In the genomic region with DNA sequence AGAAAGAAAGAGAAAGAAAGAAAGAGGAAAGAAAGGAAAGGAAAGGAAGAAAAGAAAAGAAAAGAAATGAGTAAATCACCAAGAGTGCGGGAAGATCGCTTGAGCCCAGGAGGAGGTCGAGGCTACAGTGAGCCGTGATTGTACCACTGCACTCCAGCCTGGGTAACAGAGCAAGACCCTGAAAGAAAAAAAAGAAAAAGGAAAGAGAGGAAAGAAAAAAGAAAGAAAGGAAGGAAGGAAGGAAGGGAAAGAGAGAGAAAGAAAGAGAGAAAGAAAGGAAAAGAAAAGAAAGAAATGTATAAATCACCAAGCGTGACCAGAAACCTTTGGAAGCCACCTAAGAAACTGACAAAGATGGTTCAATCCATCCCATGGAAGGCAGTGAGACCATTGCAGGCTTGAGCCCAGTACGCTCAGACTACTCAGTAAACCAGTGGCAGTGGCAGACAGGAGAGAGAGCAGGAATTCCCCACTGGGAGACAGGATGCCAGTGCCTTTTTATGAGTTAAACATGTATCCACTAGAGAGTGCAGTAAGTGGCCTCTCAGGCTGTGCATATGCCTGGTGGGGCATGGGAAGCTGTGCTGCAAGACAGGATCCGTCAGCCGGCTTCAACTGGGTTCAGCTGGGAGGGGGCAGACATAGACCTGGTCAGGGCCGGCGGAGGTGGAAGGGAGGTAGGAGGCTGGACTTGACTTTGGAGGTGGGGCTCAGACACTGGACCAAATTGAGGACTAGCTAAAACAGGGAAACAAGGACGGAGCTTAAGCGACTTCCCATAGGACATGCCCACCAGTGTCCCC, we compare ENCODE assay signal across 37 cellular contexts. TPM values are rescaled to one million over a fixed set of nuclear protein-coding genes. Genes with fewer than 3 reads are reported as not detected.
DNase-seq lines count a peak whose midpoint lies in the region; ATAC-seq, FAIRE-seq and TF ChIP-seq lines count a peak whose summit lies in the region.
"Had no signal": no experiment of that assay in that cellular context is flagged by ENCODE, and none has a peak within 500 bp of the region (broad histone marks: within the 10 kb centered on the region; RNA-seq: fewer than 3 reads in every experiment).

No MANE protein-coding gene starts in this region.

- H3K9me3 ChIP-seq in A549 (peaks cover 14% of the 10 kb centered on the region; the same call in 2 of the 3 replicates), Panc1 (ENCODE audit: control insufficient read depth, insufficient read depth, low read depth, low read length) (no peaks in the 10 kb centered on the region), esophagus muscularis mucosa (peaks cover 0 to 4% (median 2%) of the 10 kb centered on the region in 4 donors)
- H3K9me3 ChIP-seq: mucosa of descending colon, prostate gland, sigmoid colon had no signal

- H3K4me1 ChIP-seq in A549 = no peaks in the 10 kb centered on the region
- H3K4me1 ChIP-seq in Panc1 (ENCODE audit: control insufficient read depth, insufficient read depth, low read length) = no peaks in the 10 kb centered on the region
- H3K4me1 ChIP-seq in esophagus muscularis mucosa = no peaks in the 10 kb centered on the region
- H3K4me1 ChIP-seq: prostate gland had no signal

- intact Hi-C loops in CD14-positive monocyte (cut with micrococcal nuclease) (no loop called here), Panc1 (cut with micrococcal nuclease; ENCODE audit: unreplicated experiment) (no loop called here), esophagus muscularis mucosa (cut with DNase I) (no loop called here)

- TF ChIP-seq EP300 in A549 (IDR thresholded peaks at IDR 0.05) = no peak
- TF ChIP-seq EP300 in esophagus muscularis mucosa (IDR thresholded peaks at IDR 0.05) = no peak

- H3K36me3 ChIP-seq in Panc1 (ENCODE audit: control insufficient read depth, insufficient read depth, low read length) (no peaks in the 10 kb centered on the region), esophagus muscularis mucosa (no peaks in the 10 kb centered on the region), brain microvascular endothelial cell (replicated peaks) (no peaks in the 10 kb centered on the region)
- H3K36me3 ChIP-seq: BLaER1, prostate gland, sigmoid colon had no signal

- TF ChIP-seq POLR2A in A549 (IDR thresholded peaks at IDR 0.05; ENCODE audit: low read length) (no peak), esophagus muscularis mucosa (IDR thresholded peaks at IDR 0.05; ENCODE audit: low read depth) (no peak)

- CTCF ChIA-PET in A549 (lab: Yijun Ruan, JAX) (interaction anchor here (0.5 to 3.6 kb wide), 7 partner anchors 9 to 119 kb away, joined by 3 to 17 read pairs (median 3); no protein-coding TSS in a partner anchor), Panc1 (lab: Charles Lee) (interaction anchor here (0.5 to 0.7 kb wide), 2 partner anchors 23 to 317 kb away, joined by 3 read pairs; no protein-coding TSS in a partner anchor)

- H3K27ac Mint-ChIP-seq in CD14-positive monocyte = peak overlapping the region in 6 of 7 donors; percentile 6 to 84 (median 36)
- H3K27ac Mint-ChIP-seq: natural killer cell had no signal

- peaks cover 0 to 12% (median 4%) of the 10 kb centered on the region in 7 donors for H3K9me3 Mint-ChIP-seq in CD14-positive monocyte
- H3K9me3 Mint-ChIP-seq: natural killer cell had no signal

- peaks cover 10 to 25% (median 20%) of the 10 kb centered on the region in 3 donors for H3K27me3 Mint-ChIP-seq in CD14-positive monocyte (ENCODE audit: low read depth in 3 of 3)

- H3K4me3 ChIP-seq in A549 = no peak overlapping the region
- H3K4me3 ChIP-seq in Panc1 (ENCODE audit: low read depth in 2 of 2, low read length in 2 of 2) = no peak overlapping the region
- no peak overlapping the region for H3K4me3 ChIP-seq in esophagus muscularis mucosa
- H3K4me3 ChIP-seq in brain microvascular endothelial cell (ENCODE audit: low read depth, low read length) = no peak overlapping the region
- H3K4me3 ChIP-seq: BLaER1, hepatocyte, mucosa of descending colon, prostate gland, sigmoid colon had no signal

- peak overlapping the region in 1 of 2 donors; percentile 28 for H3K4me3 Mint-ChIP-seq in CD14-positive monocyte
- H3K4me3 Mint-ChIP-seq: natural killer cell had no signal

- TF ChIP-seq RAD21 in A549 (conservative IDR thresholded peaks at IDR 0.05 in 1 of 2, IDR thresholded peaks at IDR 0.05 in 1 of 2) = no peak

- in situ Hi-C loops in Panc1 (cut with HindIII; ENCODE audit: low pct_unique_long_range_greater_than_20kb, low sequenced_read_pairs) = no loop called here
- in situ Hi-C loops in brain microvascular endothelial cell (cut with HindIII; ENCODE audit: low pct_ligation_motif_present, low sequenced_read_pairs) = no loop called here

- 58% methylated on average over 12 of the region's 12 CpGs for WGBS in A549 (ENCODE audit: missing lambda C conversion rate)
- 74% methylated on average over 12 of the region's 12 CpGs for WGBS in esophagus muscularis mucosa

- BruUV-seq in Panc1 (replicated peaks; lab: Mats Ljungman, UMichigan) = no TSS peak

- FAIRE-seq in A549 (lab: Jason Lieb, UNC) = no peak
- FAIRE-seq: astrocyte, endometrium, frontal cortex had no signal

- H3K27ac ChIP-seq in A549 = no peak overlapping the region
- no peak overlapping the region for H3K27ac ChIP-seq in Panc1 (ENCODE audit: low read length)
- no peak overlapping the region for H3K27ac ChIP-seq in esophagus muscularis mucosa (replicated peaks in 1 of 4)
- no peak overlapping the region for H3K27ac ChIP-seq in brain microvascular endothelial cell
- H3K27ac ChIP-seq: BLaER1, prostate gland, sigmoid colon had no signal

- DNase-seq in A549 (ENCODE audit: low read depth in 1 of 2, low spot score in 1 of 2) = no peak
- no peak for DNase-seq in CD14-positive monocyte (ENCODE audit: low spot score)
- no peak for DNase-seq in Panc1 (ENCODE audit: low read depth, low spot score)
- DNase-seq in esophagus muscularis mucosa (ENCODE audit: extremely low spot score) = peak; percentile 42
- no peak for DNase-seq in stimulated activated CD4-positive, alpha-beta T cell treated with anti-CD3 and anti-CD28 coated beads, Interleukin-15, amount 100 ng/mL, for 24 hours
- DNase-seq in brain microvascular endothelial cell = no peak
- DNase-seq: activated gamma-delta T cell; activated T-cell treated with anti-CD3 and anti-CD28 coated beads, Interleukin-2, amount 50 U/mL, for 1 hour; caudate nucleus; cortex of kidney; DMS79 treated with DMSO at 0.1 percent for 48 hours; GDM1; GOT3; KG1; mucosa of descending colon; natural killer cell; NCI-H1105; NCI-H187; NCI-H526 treated with DMSO at 0.1 percent for 48 hours; nucleus accumbens; SIG-M5; sigmoid colon; stimulated activated CD4-positive, alpha-beta T cell treated with anti-CD3 and anti-CD28 coated beads, Interleukin-4, amount 100 ng/mL, for 24 hours; T-helper 9 cell had no signal

- H3K36me3 Mint-ChIP-seq in CD14-positive monocyte = no peaks in the 10 kb centered on the region
- H3K36me3 Mint-ChIP-seq: natural killer cell had no signal

- peaks cover 29% of the 10 kb centered on the region for H3K4me1 Mint-ChIP-seq in CD14-positive monocyte
- H3K4me1 Mint-ChIP-seq: natural killer cell had no signal

- TF ChIP-seq CTCF in A549 (IDR thresholded peaks at IDR 0.05) (no peak), CD14-positive monocyte (IDR thresholded peaks at IDR 0.05) (no peak), Panc1 (IDR thresholded peaks at IDR 0.05) (no peak), esophagus muscularis mucosa (IDR thresholded peaks at IDR 0.05) (no peak), brain microvascular endothelial cell (IDR thresholded peaks at IDR 0.05; ENCODE audit: low read depth, low read length, missing control alignments) (no peak)

- H3K4me2 ChIP-seq in A549 = no peak overlapping the region
- H3K4me2 ChIP-seq: hepatocyte had no signal

- POLR2A ChIA-PET in A549 (lab: Yijun Ruan, JAX) = no interaction called here
- POLR2A ChIA-PET in Panc1 (lab: Charles Lee) = no interaction called here

- ATAC-seq in A549 (peak; percentile 30 to 61; a peak in 3 of 6 replicates), Panc1 (peak; percentile 67), HG02885 (IDR thresholded peaks at IDR 0.05; ENCODE audit: poor library complexity, unreplicated experiment) (no peak)
- ATAC-seq in activated CD4-positive, CD25-positive, alpha-beta regulatory T cell treated with anti-CD3 and anti-CD28 coated beads, Interleukin-2, amount 50 U/mL, for 24 hours = no peak
- ATAC-seq: mucosa of descending colon had no signal

- H3K27me3 ChIP-seq in Panc1 (ENCODE audit: control insufficient read depth, insufficient read depth, low read length) (peaks cover 7% of the 10 kb centered on the region), esophagus muscularis mucosa (peaks cover 0 to 10% (median 0%) of the 10 kb centered on the region in 4 donors), brain microvascular endothelial cell (replicated peaks) (no peaks in the 10 kb centered on the region)
- H3K27me3 ChIP-seq: BLaER1, hepatocyte, sigmoid colon had no signal

RNA-seq across cellular contexts. Expression of gene GPR42, which starts 4.8 kb away (rescaled TPM):
- polyA plus RNA-seq in A549 (2011; rRNA removed) (not detected in 2 replicates), A549 (2017; fragmentation: RNase III; extraction: RNeasy Plus Mini Kit Qiagen cat#74134 plus additional on column Dnase treatment) (not detected in 3 replicates), CD14-positive monocyte (under 1 TPM in 1 of 2 donors, not detected in 1; 0.17 TPM)
- polyA plus RNA-seq in A549 (2012; cell fraction: cytosol; rRNA removed) = not detected in 2 replicates
- not detected in 2 replicates for polyA plus RNA-seq in A549 (2012; cell fraction: nucleus; rRNA removed)
- not detected in 2 replicates for polyA minus RNA-seq in A549 (2011; rRNA and poly(A)+ RNA removed)
- total RNA-seq in Panc1 (2021; ENCODE audit: unreplicated experiment) (not detected), esophagus muscularis mucosa (under 1 TPM in 1 of 4 donors, not detected in 3; 0.17 TPM)
- not detected for polyA plus RNA-seq in Panc1 (2012; ENCODE audit: insufficient read length)
- total RNA-seq: activated CD8-positive, alpha-beta memory T cell treated with anti-CD3 and anti-CD28 coated beads for 36 hours; astrocyte; frontal cortex; hepatocyte; lung microvascular endothelial cell; MCF 10A; prostate gland had no signal
- polyA plus RNA-seq: AG04450, hepatocyte had no signal

RNA-seq across cellular contexts. Expression of gene FFAR3, which starts 17.4 kb away (rescaled TPM):
- polyA plus RNA-seq in A549 (2011; rRNA removed) (not detected in 2 replicates), A549 (2017; fragmentation: RNase III; extraction: RNeasy Plus Mini Kit Qiagen cat#74134 plus additional on column Dnase treatment) (not detected in 3 replicates), CD14-positive monocyte (1 to 10 TPM; 1.2 TPM)
- polyA plus RNA-seq in A549 (2012; cell fraction: cytosol; rRNA removed) = 0.03 TPM in 1 of 2 replicates, not detected in the other
- polyA plus RNA-seq in A549 (2012; cell fraction: nucleus; rRNA removed) = not detected in 2 replicates
- not detected in 2 replicates for polyA minus RNA-seq in A549 (2011; rRNA and poly(A)+ RNA removed)
- total RNA-seq in Panc1 (2021; ENCODE audit: unreplicated experiment) (not detected), esophagus muscularis mucosa (1 to 10 TPM in 1 of 4 donors, under 1 TPM in 1, not detected in 2; 0.17 to 2.3 TPM)
- polyA plus RNA-seq in Panc1 (2012; ENCODE audit: insufficient read length) = not detected
- total RNA-seq: astrocyte, frontal cortex, MCF 10A had no signal
- polyA plus RNA-seq: AG04450, hepatocyte had no signal

RNA-seq across cellular contexts. Expression of gene FFAR1, which starts 28.0 kb away (rescaled TPM):
- polyA plus RNA-seq in A549 (2011; rRNA removed) (not detected in 2 replicates), A549 (2017; fragmentation: RNase III; extraction: RNeasy Plus Mini Kit Qiagen cat#74134 plus additional on column Dnase treatment) (not detected in 3 replicates), CD14-positive monocyte (not detected)
- not detected in 2 replicates for polyA plus RNA-seq in A549 (2012; cell fraction: cytosol; rRNA removed)
- not detected in 2 replicates for polyA plus RNA-seq in A549 (2012; cell fraction: nucleus; rRNA removed)
- not detected in 2 replicates for polyA minus RNA-seq in A549 (2011; rRNA and poly(A)+ RNA removed)
- total RNA-seq in Panc1 (2021; ENCODE audit: unreplicated experiment) (not detected), esophagus muscularis mucosa (not detected)
- polyA plus RNA-seq in Panc1 (2012; ENCODE audit: insufficient read length) = not detected
- total RNA-seq: activated CD8-positive, alpha-beta memory T cell treated with anti-CD3 and anti-CD28 coated beads for 36 hours; astrocyte; frontal cortex; hepatocyte; lung microvascular endothelial cell; MCF 10A; mucosa of descending colon; sigmoid colon; subcutaneous adipose tissue had no signal
- polyA plus RNA-seq: AG04450, hepatocyte had no signal

RNA-seq across cellular contexts. Expression of gene CD22, which starts 46.7 kb away (rescaled TPM):
- polyA plus RNA-seq in A549 (2011; rRNA removed) (0.14 and 0.29 TPM in 2 replicates), A549 (2017; fragmentation: RNase III; extraction: RNeasy Plus Mini Kit Qiagen cat#74134 plus additional on column Dnase treatment) (0.05 TPM in 1 of 3 replicates, not detected in the others), CD14-positive monocyte (under 1 TPM; 0.24 to 0.88 TPM)
- polyA plus RNA-seq in A549 (2012; cell fraction: cytosol; rRNA removed) = 0.03 and 0.20 TPM in 2 replicates
- 0.18 TPM in 1 of 2 replicates, not detected in the other for polyA plus RNA-seq in A549 (2012; cell fraction: nucleus; rRNA removed)
- not detected in 2 replicates for polyA minus RNA-seq in A549 (2011; rRNA and poly(A)+ RNA removed)
- total RNA-seq in Panc1 (2021; ENCODE audit: unreplicated experiment) (0.74 TPM), esophagus muscularis mucosa (10 to 100 TPM in 1 of 4 donors, 1 to 10 TPM in 3; 2.3 to 12.5 (median 3.7) TPM)
- 0.16 TPM for polyA plus RNA-seq in Panc1 (2012; ENCODE audit: insufficient read length)
- total RNA-seq: astrocyte, frontal cortex, lung microvascular endothelial cell had no signal
- polyA plus RNA-seq: AG04450, hepatocyte had no signal

Comparison
In these comparisons a context has a peak if more than half of its experiments do, and no peak if none do; other contexts are left out.
1. ATAC-seq: peak in A549 (2 of 2) and Panc1 (single experiment); none in HG02885 (single experiment) and activated CD4-positive, CD25-positive, alpha-beta regulatory T cell treated with anti-CD3 and anti-CD28 coated beads, Interleukin-2, amount 50 U/mL, for 24 hours (0 of 2).